ENCODE assay signal across 9 cellular contexts in genomic region chr9:34547960-34548603, GRCh38. TPM values are rescaled to one million over a fixed set of nuclear protein-coding genes. Genes with fewer than 3 reads are reported as not detected.
DNase-seq lines count a peak whose midpoint lies in the region; ATAC-seq and TF ChIP-seq lines count a peak whose summit lies in the region.
"Had no signal": no experiment of that assay in that cellular context is flagged by ENCODE, and none has a peak within 500 bp of the region (broad histone marks: within the 10 kb centered on the region; RNA-seq: fewer than 3 reads in every experiment).

No MANE protein-coding gene starts in this region.

- TF ChIP-seq CTCF in Calu3 (IDR thresholded peaks at IDR 0.05; ENCODE audit: unreplicated experiment) (peak; percentile 47), MCF 10A (IDR thresholded peaks at IDR 0.05; ENCODE audit: unreplicated experiment) (peak; percentile 89)

- H3K36me3 Mint-ChIP-seq in Calu3 (ENCODE audit: insufficient read depth, unreplicated experiment) = no peaks in the 10 kb centered on the region
- no peaks in the 10 kb centered on the region for H3K36me3 Mint-ChIP-seq in MCF 10A (ENCODE audit: insufficient read depth, unreplicated experiment)

- H3K4me3 Mint-ChIP-seq in Calu3 (ENCODE audit: low read depth, unreplicated experiment) (no peak overlapping the region), MCF 10A (ENCODE audit: unreplicated experiment) (no peak overlapping the region)

- CTCF ChIA-PET in Calu3 (lab: Charles Lee) = interaction anchor here (1.1 to 1.2 kb wide), 3 partner anchors 44 to 144 kb away, joined by 7 to 22 read pairs (median 15); no protein-coding TSS in a partner anchor
- CTCF ChIA-PET in MCF 10A (lab: Yijun Ruan, JAX) = interaction anchor here (0.5 to 3.2 kb wide), 44 partner anchors 9 to 1509 kb away, joined by 3 to 37 read pairs (median 4); no protein-coding TSS in a partner anchor

- BruUV-seq in Calu3 (replicated peaks; lab: Mats Ljungman, UMichigan) (no TSS peak), MCF 10A (replicated peaks; lab: Mats Ljungman, UMichigan) (no TSS peak)

- ATAC-seq in HG03520 (IDR thresholded peaks at IDR 0.05; ENCODE audit: unreplicated experiment) = no peak
- ATAC-seq in GM21360 (IDR thresholded peaks at IDR 0.05; ENCODE audit: unreplicated experiment) = no peak

- intact Hi-C loops in Calu3 (cut with micrococcal nuclease; ENCODE audit: unreplicated experiment) = loop anchor here (1.0 to 5.0 kb wide), 3 partner anchors 44 to 146 kb away; no protein-coding TSS in a partner anchor
- intact Hi-C loops in MCF 10A (cut with micrococcal nuclease) = loop anchor here (1.0 kb wide), 3 partner anchors 43 to 111 kb away; no protein-coding TSS in a partner anchor

- POLR2A ChIA-PET in MCF 10A (lab: Yijun Ruan, JAX) = interaction anchor here (0.6 kb wide), 1 partner anchor 57 kb away, joined by 3 read pairs; no protein-coding TSS in a partner anchor

- no peaks in the 10 kb centered on the region for H3K4me1 Mint-ChIP-seq in Calu3 (ENCODE audit: low read depth, unreplicated experiment)
- no peaks in the 10 kb centered on the region for H3K4me1 Mint-ChIP-seq in MCF 10A (ENCODE audit: insufficient read depth, unreplicated experiment)

- no peak overlapping the region for H3K27ac Mint-ChIP-seq in Calu3 (ENCODE audit: unreplicated experiment)
- no peak overlapping the region for H3K27ac Mint-ChIP-seq in MCF 10A (ENCODE audit: low read depth, unreplicated experiment)

- peak; percentile 71 for DNase-seq in Calu3
- DNase-seq in HK-2 (ENCODE audit: unreplicated experiment) = peak; percentile 58
- peak; percentile 47 for DNase-seq in RPMI8226
- peak; percentile 56 for DNase-seq in MCF 10A (ENCODE audit: unreplicated experiment)
- peak; percentile 88 for DNase-seq in iPS-NIHi11 (ENCODE audit: low spot score)
- peak; percentile 18 for DNase-seq in smooth muscle cell of the brain vasculature (ENCODE audit: low read depth, low spot score)

- H3K9me3 Mint-ChIP-seq in Calu3 (ENCODE audit: low read depth, unreplicated experiment) (no peaks in the 10 kb centered on the region), MCF 10A (ENCODE audit: unreplicated experiment) (no peaks in the 10 kb centered on the region)

- peaks cover 48% of the 10 kb centered on the region for H3K27me3 Mint-ChIP-seq in Calu3 (ENCODE audit: unreplicated experiment)
- peaks cover 16% of the 10 kb centered on the region for H3K27me3 Mint-ChIP-seq in MCF 10A (ENCODE audit: insufficient read depth, unreplicated experiment)

RNA-seq across cellular contexts. Expression of gene ENHO, which starts 25.3 kb away (rescaled TPM):
- total RNA-seq in Calu3 (2022) (not detected in 2 replicates), MCF 10A (2022) (not detected in 2 replicates)
- total RNA-seq: SJSA1 had no signal

RNA-seq across cellular contexts. Expression of gene CNTFR, which starts 41.4 kb away (rescaled TPM):
- total RNA-seq in Calu3 (2022) = 0.44 TPM in 1 of 2 replicates, not detected in the other
- total RNA-seq in MCF 10A (2022) = not detected in 2 replicates
- total RNA-seq: SJSA1 had no signal

Comparison
In these comparisons a context has a peak if more than half of its experiments do, and no peak if none do; other contexts are left out.
1. DNase-seq: peak in every context shown above with its lines; median percentile 88 in iPS-NIHi11; 71 in Calu3; 58 in HK-2; 56 in MCF 10A; 47 in RPMI8226; 18 in smooth muscle cell of the brain vasculature.